In the genomic region with DNA sequence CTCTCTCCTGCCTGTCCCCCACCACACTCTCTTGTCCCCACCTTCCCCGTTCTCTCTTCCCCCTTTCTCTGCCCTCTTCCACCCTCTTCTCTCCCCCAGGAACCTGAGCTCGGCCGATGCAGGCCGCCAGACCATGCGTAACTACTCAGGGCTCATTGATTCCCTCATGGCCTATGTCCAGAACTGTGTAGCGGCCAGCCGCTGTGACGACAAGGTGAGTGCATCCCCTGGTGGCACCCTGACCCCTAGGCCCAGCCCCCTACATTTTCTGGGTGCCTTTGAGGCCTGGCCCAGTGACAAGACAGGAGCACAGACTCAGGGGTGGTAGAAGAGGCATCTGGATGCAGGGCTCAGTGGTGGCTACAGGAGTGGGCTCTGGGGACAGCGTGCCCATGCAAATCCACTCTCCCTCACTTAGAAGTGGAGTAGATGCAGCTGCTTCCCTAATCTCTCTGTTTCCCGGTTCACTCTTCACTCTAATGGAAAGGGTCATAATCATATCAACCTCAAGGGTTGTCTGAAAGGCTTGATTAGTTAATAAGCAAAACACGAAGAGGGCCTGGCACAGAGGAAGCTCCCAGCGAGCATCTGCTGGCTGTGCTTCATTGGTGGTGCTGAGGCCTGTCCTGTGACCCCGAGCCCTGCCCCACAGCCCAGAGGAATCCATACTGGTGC, we compare ENCODE assay signal across 14 cellular contexts. TPM values are rescaled to one million over a fixed set of nuclear protein-coding genes. Genes with fewer than 3 reads are reported as not detected.
"Had no signal": no experiment of that assay in that cellular context is flagged by ENCODE, and none has a peak within 500 bp of the region (broad histone marks: within the 10 kb centered on the region; RNA-seq: fewer than 3 reads in every experiment).

No MANE protein-coding gene starts in this region.

- H3K27ac ChIP-seq: body of pancreas, gastroesophageal sphincter, prostate gland, upper lobe of left lung had no signal

- ATAC-seq: activated CD4-positive, CD25-positive, alpha-beta regulatory T cell treated with anti-CD3 and anti-CD28 coated beads, Interleukin-2, amount 50 U/mL, for 24 hours; body of pancreas; effector memory CD8-positive, alpha-beta T cell; gastroesophageal sphincter; sciatic nerve had no signal

- DNase-seq: activated CD4-positive, alpha-beta T cell treated with anti-CD3 and anti-CD28 coated beads, Interleukin-2, amount 50 U/mL, for 4 hours; activated T-cell treated with anti-CD3 and anti-CD28 coated beads, Interleukin-2, amount 50 U/mL, for 1 hour; body of pancreas; effector memory CD8-positive, alpha-beta T cell; naive B cell; occipital lobe; stimulated activated CD4-positive, alpha-beta T cell treated with anti-CD3 and anti-CD28 coated beads, Interleukin-12 subunit alpha, Interleukin-12 subunit beta, amount 100 ng/mL, for 4 hours; stimulated activated naive CD4-positive, alpha-beta T cell treated with Interleukin-2 at 50 U/mL for 16 hours; upper lobe of left lung had no signal

RNA-seq across cellular contexts. Expression of a gene that starts 37.0 kb away (rescaled TPM):
- total RNA-seq: T-helper 2 cell treated with Interferon-gamma antibody and Interleukin-4, amounts not matched to agents 100 ng/mL and 5 ng/mL, for 36 hours had no signal

RNA-seq across cellular contexts. Expression of a gene that starts 57.2 kb away (rescaled TPM):
- total RNA-seq: occipital lobe; T-helper 2 cell treated with Interferon-gamma antibody and Interleukin-4, amounts not matched to agents 100 ng/mL and 5 ng/mL, for 36 hours had no signal
